Comparison of ENCODE assay signal across 1 cellular context in genomic region chr6:27617700-27618689, GRCh38.
TF ChIP-seq lines count a peak whose summit lies in the region.

No MANE protein-coding gene starts in this region.

TF ChIP-seq in H1, 55 proteins besides CTCF, POLR2A, EP300 and RAD21 (continued from another document):
- TF ChIP-seq ATF2 (IDR thresholded peaks at IDR 0.05; ENCODE audit: low read length) (no peak), TAF7 (optimal IDR thresholded peaks at IDR 0.05; ENCODE audit: borderline replicate concordance, low read depth, low read length) (peak; percentile 25), RBBP5 (IDR thresholded peaks at IDR 0.05; ENCODE audit: borderline replicate concordance, low read depth, low read length) (peak; percentile 55; the same call in 1 of the 2 replicates), RXRA (IDR thresholded peaks at IDR 0.05; ENCODE audit: insufficient read depth, low read depth, low read length) (0 out of 2 replicates have a peak, but pooled peaks have one; percentile 13), BRCA1 (IDR thresholded peaks at IDR 0.05; ENCODE audit: low read depth, low read length) (no peak), HDAC2 (IDR thresholded peaks at IDR 0.05; ENCODE audit: borderline replicate concordance in 1 of 2, low read depth in 2 of 2, low read length in 2 of 2) (peak in 1 of 2 experiments; percentile 4; a peak in 1 of 4 replicates), USF2 (IDR thresholded peaks at IDR 0.05; ENCODE audit: low read length) (no peak), CTBP2 (IDR thresholded peaks at IDR 0.05; ENCODE audit: borderline replicate concordance, insufficient read depth, insufficient read length, low read length) (no peak), EGR1 (IDR thresholded peaks at IDR 0.05; ENCODE audit: borderline replicate concordance, low read depth, low read length) (no peak), CREB1 (IDR thresholded peaks at IDR 0.05) (no peak), SP2 (IDR thresholded peaks at IDR 0.05; ENCODE audit: low read length) (no peak), CBX5 (IDR thresholded peaks at IDR 0.05; ENCODE audit: low read depth, low read length) (no peak), CBX8 (IDR thresholded peaks at IDR 0.05; ENCODE audit: borderline replicate concordance, low read depth, low read length) (no peak)
- TF ChIP-seq, protein P1, sequence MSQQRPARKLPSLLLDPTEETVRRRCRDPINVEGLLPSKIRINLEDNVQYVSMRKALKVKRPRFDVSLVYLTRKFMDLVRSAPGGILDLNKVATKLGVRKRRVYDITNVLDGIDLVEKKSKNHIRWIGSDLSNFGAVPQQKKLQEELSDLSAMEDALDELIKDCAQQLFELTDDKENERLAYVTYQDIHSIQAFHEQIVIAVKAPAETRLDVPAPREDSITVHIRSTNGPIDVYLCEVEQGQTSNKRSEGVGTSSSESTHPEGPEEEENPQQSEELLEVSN (IDR thresholded peaks at IDR 0.05) = no peak
